ENCODE assay signal across 14 cellular contexts in genomic region chr6:167543602-167544506, GRCh38.
A peak's percentile ranks its signal among the peaks of the same experiment; 100 is the strongest.
DNase-seq lines count a peak whose midpoint lies in the region; ATAC-seq and TF ChIP-seq lines count a peak whose summit lies in the region.
"Had no signal": no experiment of that assay in that cellular context is flagged by ENCODE, and none has a peak within 500 bp of the region (broad histone marks: within the 10 kb centered on the region; RNA-seq: fewer than 3 reads in every experiment).

No MANE protein-coding gene starts in this region.

- no peak for ATAC-seq in GM19023 (IDR thresholded peaks at IDR 0.05; ENCODE audit: unreplicated experiment)
- ATAC-seq: esophagus mucosa; naive thymus-derived CD4-positive, alpha-beta T cell had no signal

- DNase-seq in Daoy (ENCODE audit: low read depth), result peak; percentile 23
- peak; percentile 53 to 75 for DNase-seq in cardiac fibroblast (ENCODE audit: low read depth in 2 of 2)
- no peak for DNase-seq in right atrium auricular region (ENCODE audit: low spot score)
- peak; percentile 88 for DNase-seq in sigmoid colon
- DNase-seq in DMS53 treated with DMSO at 0.1 percent for 48 hours (lab: John Stamatoyannopoulos, UW; ENCODE audit: unreplicated experiment), result no peak
- no peak for DNase-seq in ecto neural progenitor cell (ENCODE audit: low spot score)
- no peak for DNase-seq in effector CD4-positive, alpha-beta T cell
- DNase-seq: Calu3; islet precursor cell; naive thymus-derived CD4-positive, alpha-beta T cell; NCI-H446; small intestine had no signal

- H3K4me3 ChIP-seq in cardiac fibroblast (replicated peaks in 1 of 2; ENCODE audit: low read depth in 2 of 2, low read length in 2 of 2) (no peak overlapping the region), right atrium auricular region (no peak overlapping the region), sigmoid colon (no peak overlapping the region)

- H3K4me1 ChIP-seq in right atrium auricular region, result peaks cover 0 to 13% of the 10 kb centered on the region in 2 donors
- peaks cover 0 to 19% (median 6%) of the 10 kb centered on the region in 4 donors for H3K4me1 ChIP-seq in sigmoid colon

- TF ChIP-seq POLR2A in sigmoid colon (IDR thresholded peaks at IDR 0.05), result no peak

- TF ChIP-seq CTCF in cardiac fibroblast (IDR thresholded peaks at IDR 0.05; ENCODE audit: low read depth, low read length) (no peak), right atrium auricular region (IDR thresholded peaks at IDR 0.05) (no peak), sigmoid colon (IDR thresholded peaks at IDR 0.05) (no peak)

- peak overlapping the region; percentile 43 to 58 for H3K27ac ChIP-seq in right atrium auricular region
- H3K27ac ChIP-seq in sigmoid colon, result peak overlapping the region; percentile 47 to 70 (median 61)

- 61 to 69% methylated on average over 16 of the region's 16 CpGs for WGBS in sigmoid colon, 2 donors

- H3K27me3 ChIP-seq in right atrium auricular region (no peaks in the 10 kb centered on the region), sigmoid colon (no peaks in the 10 kb centered on the region)

- H3K9me3 ChIP-seq in right atrium auricular region (no peaks in the 10 kb centered on the region), sigmoid colon (peaks cover 0 to 3% (median 0%) of the 10 kb centered on the region in 4 donors)

- no peaks in the 10 kb centered on the region for H3K36me3 ChIP-seq in right atrium auricular region
- H3K36me3 ChIP-seq in sigmoid colon, result no peaks in the 10 kb centered on the region

- intact Hi-C loops in sigmoid colon (cut with DNase I), result no loop called here

- peak in 1 of 4 donors; percentile 15 for TF ChIP-seq EP300 in sigmoid colon (IDR thresholded peaks at IDR 0.05)

Comparison
In these comparisons a context has a peak if more than half of its experiments do, and no peak if none do; other contexts are left out.
1. DNase-seq: peak in Daoy (single experiment), cardiac fibroblast (2 of 2) and sigmoid colon (single experiment); none in right atrium auricular region (single experiment), DMS53 treated with DMSO at 0.1 percent for 48 hours (single experiment), ecto neural progenitor cell (single experiment) and effector CD4-positive, alpha-beta T cell (single experiment).